1 cellular context compared by ENCODE assay signal in the genomic region with DNA sequence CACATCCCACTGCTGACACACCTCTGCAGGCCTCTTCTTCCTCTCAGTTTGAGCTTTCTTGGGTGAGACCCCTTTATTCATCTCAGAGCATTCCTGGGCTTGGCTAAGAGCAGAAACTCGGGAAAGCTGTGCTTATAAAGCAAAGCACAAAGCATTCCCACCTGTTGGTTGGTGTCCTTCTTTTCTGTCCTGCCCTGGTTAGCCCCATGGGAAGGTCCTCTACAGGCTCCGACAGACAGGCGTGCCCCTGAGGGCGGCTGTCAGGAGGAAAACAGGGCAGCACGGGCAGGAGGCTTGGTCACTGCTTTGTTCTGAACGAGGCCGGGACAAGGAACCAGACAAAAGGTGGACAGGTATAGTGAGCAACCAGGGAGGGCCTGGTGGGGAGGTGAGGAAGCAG.
TF ChIP-seq lines count a peak whose summit lies in the region.

No MANE protein-coding gene starts in this region.

TF ChIP-seq in GM23338, 12 proteins besides CTCF, POLR2A, EP300 and RAD21 (continued from another document):
- TF ChIP-seq JUNB (IDR thresholded peaks at IDR 0.05; ENCODE audit: unreplicated experiment) = no peak
- TF ChIP-seq EZH2phosphoT487 (IDR thresholded peaks at IDR 0.05; ENCODE audit: unreplicated experiment) = no peak
- no peak for TF ChIP-seq ZNF331 (CRISPR knock-in tag; IDR thresholded peaks at IDR 0.05; ENCODE audit: low read depth)
